Comparison of ENCODE assay signal across 1 cellular context in the genomic region with DNA sequence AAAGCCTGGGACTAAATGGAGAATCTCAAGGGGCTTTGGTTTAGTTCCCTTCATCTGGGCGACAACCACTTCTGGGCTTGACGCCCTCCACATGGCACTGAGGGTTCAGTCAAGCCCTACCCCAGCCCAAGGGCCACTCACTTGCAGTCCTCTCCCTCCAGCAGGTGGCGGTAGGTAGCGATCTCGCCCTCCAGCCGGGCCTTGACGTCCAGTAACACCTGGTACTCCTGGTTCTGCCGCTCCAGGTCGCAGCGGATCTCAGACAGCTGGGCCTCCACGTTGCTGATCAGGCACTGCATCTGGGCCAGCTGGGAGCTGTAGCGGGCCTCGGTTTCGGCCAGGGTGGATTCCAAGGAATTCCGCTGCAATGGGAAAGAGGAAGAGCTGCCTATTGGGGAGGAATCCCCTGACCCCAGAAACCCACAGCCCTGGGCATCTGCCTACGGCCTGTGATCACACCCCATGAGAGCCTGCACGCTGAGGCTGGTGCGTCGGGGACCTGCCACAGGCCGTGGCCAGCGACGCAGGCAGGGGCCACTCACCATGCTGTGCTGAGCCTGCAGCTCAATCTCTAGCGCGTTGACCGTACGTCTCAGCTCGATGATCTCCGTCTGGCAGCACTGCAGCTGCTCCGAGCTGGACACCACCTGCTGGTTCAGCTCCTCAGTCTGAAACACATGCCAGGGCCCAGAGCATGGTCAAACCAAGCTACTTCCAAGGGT.
A peak's percentile ranks its signal among the peaks of the same experiment; 100 is the strongest.
TF ChIP-seq lines count a peak whose summit lies in the region.

No MANE protein-coding gene starts in this region.

TF ChIP-seq in IMR-90, 13 proteins besides CTCF, POLR2A, EP300 and RAD21:
- TF ChIP-seq FOS (IDR thresholded peaks at IDR 0.05; ENCODE audit: low read depth, low read length) (no peak), SMC3 (IDR thresholded peaks at IDR 0.05; ENCODE audit: low read depth, low read length) (0 out of 2 replicates have a peak, but pooled peaks have one; percentile 10)
